24 cellular contexts compared by ENCODE assay signal in genomic region chr9:135456436-135457104, GRCh38. TPM values are rescaled to one million over a fixed set of nuclear protein-coding genes. Genes with fewer than 3 reads are reported as not detected.
DNase-seq lines count a peak whose midpoint lies in the region; ATAC-seq and TF ChIP-seq lines count a peak whose summit lies in the region.
"Had no signal": no experiment of that assay in that cellular context is flagged by ENCODE, and none has a peak within 500 bp of the region (broad histone marks: within the 10 kb centered on the region; RNA-seq: fewer than 3 reads in every experiment).

No MANE protein-coding gene starts in this region.

- peaks cover 23% of the 10 kb centered on the region for H3K4me1 Mint-ChIP-seq in neural progenitor cell
- H3K4me1 Mint-ChIP-seq: activated CD4-positive, alpha-beta T cell treated with anti-CD3 and anti-CD28 coated beads, Interleukin-2, amount 10 ng/mL, durations not matched to agents 24 days and 14 days; CD4-positive, alpha-beta memory T cell had no signal

- H3K4me2 ChIP-seq in HCT116 (ENCODE audit: low read length) (no peak overlapping the region), neural progenitor cell (no peak overlapping the region)
- H3K4me2 ChIP-seq: KMS-11 had no signal

- no peak overlapping the region for H3K4me3 ChIP-seq in HCT116 (replicated peaks in 1 of 2; ENCODE audit: low read depth in 1 of 2, low read length in 2 of 2)
- H3K4me3 ChIP-seq in neural progenitor cell = no peak overlapping the region
- H3K4me3 ChIP-seq: dorsolateral prefrontal cortex, thoracic aorta had no signal

- RAD21 ChIA-PET in HCT116 (lab: Charles Lee; ENCODE audit: low non-redundant PET in 1 of 2, low total read pairs in 2 of 2, uncharacterized antibody in 2 of 2, unreplicated experiment in 2 of 2) = no interaction called here

- no peak overlapping the region for H2AFZ ChIP-seq in HCT116 (ENCODE audit: low read depth, low read length, poor library complexity, severe bottlenecking)
- no peak overlapping the region for H2AFZ ChIP-seq in neural progenitor cell (replicated peaks)

- peaks cover 6% of the 10 kb centered on the region for H3K27me3 Mint-ChIP-seq in neural progenitor cell (ENCODE audit: insufficient read depth, low read depth)

- H3K36me3 Mint-ChIP-seq in neural progenitor cell = peaks cover 3% of the 10 kb centered on the region
- H3K36me3 Mint-ChIP-seq: CD4-positive, alpha-beta memory T cell had no signal

- H3K27me3 ChIP-seq in HCT116 (ENCODE audit: insufficient read depth, low read length) (no peaks in the 10 kb centered on the region), neural progenitor cell (no peaks in the 10 kb centered on the region)
- H3K27me3 ChIP-seq: dorsolateral prefrontal cortex had no signal

- no peaks in the 10 kb centered on the region for H3K9me3 ChIP-seq in HCT116 (ENCODE audit: control insufficient read depth in 1 of 2, insufficient read depth in 1 of 2, low read depth in 1 of 2, low read length in 2 of 2)
- no peaks in the 10 kb centered on the region for H3K9me3 ChIP-seq in neural progenitor cell (ENCODE audit: low read depth)
- H3K9me3 ChIP-seq: thoracic aorta had no signal

- POLR2A ChIA-PET in HCT116 (lab: Charles Lee) = no interaction called here

- H3K79me2 ChIP-seq in HCT116 (ENCODE audit: insufficient read depth, low read length) (no peaks in the 10 kb centered on the region), neural progenitor cell (ENCODE audit: low read depth) (no peaks in the 10 kb centered on the region)

- intact Hi-C loops in HCT116 (cut with micrococcal nuclease) = no loop called here

- no peaks in the 10 kb centered on the region for H3F3A ChIP-seq in neural progenitor cell (ENCODE audit: low read depth)

- no peak overlapping the region for H3K27ac ChIP-seq in HCT116 (ENCODE audit: low read depth, low read length)
- H3K27ac ChIP-seq in VCaP = no peak overlapping the region
- H3K27ac ChIP-seq in neural progenitor cell = no peak overlapping the region
- H3K27ac ChIP-seq: dorsolateral prefrontal cortex, KMS-11, thoracic aorta had no signal

- H3K9me2 ChIP-seq in HCT116 (ENCODE audit: insufficient read depth) = no peaks in the 10 kb centered on the region

- CTCF ChIA-PET in HCT116 (lab: Charles Lee) = no interaction called here

- ATAC-seq in HCT116 (no peak), HG03139 (IDR thresholded peaks at IDR 0.05; ENCODE audit: unreplicated experiment) (no peak), HG02798 (IDR thresholded peaks at IDR 0.05; ENCODE audit: poor library complexity, unreplicated experiment) (no peak)
- ATAC-seq: left lobe of liver; stimulated activated naive CD8-positive, alpha-beta T cell treated with anti-CD3 and anti-CD28 coated beads, Interleukin-15, Interleukin-2, amounts not matched to agents 100 U/mL and 50 U/mL, for 24 hours had no signal

- TF ChIP-seq POLR2A in HCT116 (IDR thresholded peaks at IDR 0.05; ENCODE audit: borderline replicate concordance, extremely low read depth, insufficient read depth, insufficient read length) = no peak

- no peaks in the 10 kb centered on the region for H3K36me3 ChIP-seq in HCT116 (ENCODE audit: control insufficient read depth in 1 of 2, insufficient read depth in 2 of 2, low read length in 2 of 2)
- H3K36me3 ChIP-seq in neural progenitor cell = no peaks in the 10 kb centered on the region
- H3K36me3 ChIP-seq: thoracic aorta had no signal

- peak overlapping the region; percentile 21 for H3K27ac Mint-ChIP-seq in neural progenitor cell
- H3K27ac Mint-ChIP-seq: activated CD4-positive, alpha-beta T cell treated with anti-CD3 and anti-CD28 coated beads, Interleukin-2, amount 10 ng/mL, durations not matched to agents 24 days and 14 days; activated T-cell treated with anti-CD3 and anti-CD28 coated beads, Interleukin-2, amount 50 U/mL, for 24 hours; CD4-positive, alpha-beta memory T cell; T-helper 1 cell treated with Interleukin-12 subunit alpha and Interleukin-12 subunit beta and Interleukin-4 antibody, amounts not matched to agents 30 μg/mL and 1 μg/mL, for 36 hours had no signal

- 0 out of 2 replicates have a peak, but pooled peaks have one; percentile 4 for TF ChIP-seq RAD21 in HCT116 (IDR thresholded peaks at IDR 0.05; ENCODE audit: low read depth)

- H3K9ac ChIP-seq in HCT116 (ENCODE audit: low read length) (no peak overlapping the region), neural progenitor cell (no peak overlapping the region)
- H3K9ac ChIP-seq: KMS-11 had no signal

- no peaks in the 10 kb centered on the region for H4K20me1 ChIP-seq in HCT116 (ENCODE audit: insufficient read depth)
- no peaks in the 10 kb centered on the region for H4K20me1 ChIP-seq in neural progenitor cell (ENCODE audit: low read depth)

- TF ChIP-seq CTCF in HCT116 (IDR thresholded peaks at IDR 0.05 in 2 of 3, conservative IDR thresholded peaks at IDR 0.05 in 1 of 3; ENCODE audit: borderline replicate concordance in 1 of 3, insufficient read depth in 1 of 3, low read depth in 2 of 3, low read length in 2 of 3) (no peak), VCaP (conservative IDR thresholded peaks at IDR 0.05) (peak; percentile 21; the same call in 1 of the 2 replicates), neural progenitor cell (IDR thresholded peaks at IDR 0.05) (no peak)

- no peaks in the 10 kb centered on the region for H3K9me3 Mint-ChIP-seq in neural progenitor cell
- H3K9me3 Mint-ChIP-seq: activated CD4-positive, alpha-beta T cell treated with anti-CD3 and anti-CD28 coated beads, Interleukin-2, amount 10 ng/mL, durations not matched to agents 24 days and 14 days; activated T-cell treated with anti-CD3 and anti-CD28 coated beads, Interleukin-2, amount 50 U/mL, for 24 hours; T-helper 1 cell treated with Interleukin-12 subunit alpha and Interleukin-12 subunit beta and Interleukin-4 antibody, amounts not matched to agents 30 μg/mL and 1 μg/mL, for 36 hours had no signal

- BruUV-seq in HCT116 (replicated peaks; lab: Mats Ljungman, UMichigan) = no TSS peak

- DNase-seq in NCI-H1105 treated with DMSO at 0.1 percent for 48 hours (lab: John Stamatoyannopoulos, UW) = peak; percentile 11
- no peak for DNase-seq in NCI-H1105 (lab: John Stamatoyannopoulos, UW)
- no peak for DNase-seq in HCT116 (ENCODE audit: low read depth, low spot score)
- no peak for DNase-seq in neural progenitor cell (ENCODE audit: low spot score)
- DNase-seq in NOMO-1 treated with DMSO at 0.1 percent for 48 hours (lab: John Stamatoyannopoulos, UW; ENCODE audit: unreplicated experiment) = no peak
- DNase-seq: activated CD4-positive, alpha-beta T cell treated with anti-CD3 and anti-CD28 coated beads, Interleukin-2, amount 10 ng/mL, durations not matched to agents 24 days and 14 days; activated gamma-delta T cell; activated T-cell treated with anti-CD3 and anti-CD28 coated beads, Interleukin-2, amount 50 U/mL, for 24 hours; CD4-positive, alpha-beta memory T cell; central memory CD4-positive, alpha-beta T cell; mesendoderm; NCI-H1436; NCI-H226; NCI-H748 treated with DMSO at 0.1 percent for 48 hours; occipital lobe; stimulated activated naive CD8-positive, alpha-beta T cell treated with anti-CD3 and anti-CD28 coated beads, Interleukin-15, Interleukin-2, amounts not matched to agents 100 U/mL and 50 U/mL, for 24 hours had no signal

- peaks cover 0 to under 1% of the 10 kb centered on the region in 2 experiments; a peak in 1 of 4 replicates for H3K4me1 ChIP-seq in HCT116 (ENCODE audit: control insufficient read depth in 1 of 2, insufficient read depth in 2 of 2, low read length in 2 of 2)
- H3K4me1 ChIP-seq in neural progenitor cell = no peaks in the 10 kb centered on the region

- H3K4me3 Mint-ChIP-seq in neural progenitor cell = no peak overlapping the region
- H3K4me3 Mint-ChIP-seq: activated CD4-positive, alpha-beta T cell treated with anti-CD3 and anti-CD28 coated beads, Interleukin-2, amount 10 ng/mL, durations not matched to agents 24 days and 14 days; activated T-cell treated with anti-CD3 and anti-CD28 coated beads, Interleukin-2, amount 50 U/mL, for 24 hours; CD4-positive, alpha-beta memory T cell; T-helper 1 cell treated with Interleukin-12 subunit alpha and Interleukin-12 subunit beta and Interleukin-4 antibody, amounts not matched to agents 30 μg/mL and 1 μg/mL, for 36 hours had no signal

TF ChIP-seq in HCT116, 20 proteins besides CTCF, POLR2A, EP300 and RAD21 (continues in another document):
- TF ChIP-seq ATF3 (IDR thresholded peaks at IDR 0.05) = no peak
- no peak for TF ChIP-seq SRF (IDR thresholded peaks at IDR 0.05; ENCODE audit: low read depth)
- no peak for TF ChIP-seq POLR2AphosphoS5 (IDR thresholded peaks at IDR 0.05; ENCODE audit: low read depth, low read length)
- no peak for TF ChIP-seq EZH2phosphoT487 (IDR thresholded peaks at IDR 0.05; ENCODE audit: borderline replicate concordance)
- TF ChIP-seq FOSL1 (IDR thresholded peaks at IDR 0.05; ENCODE audit: low read depth) = no peak
- TF ChIP-seq SP1 (IDR thresholded peaks at IDR 0.05; ENCODE audit: low read depth) = no peak
- no peak for TF ChIP-seq JUND (IDR thresholded peaks at IDR 0.05)

RNA-seq across cellular contexts. Expression of gene PPP1R26, which starts 23.0 kb away (rescaled TPM):
- 32.0 TPM for total RNA-seq in HCT116 (2021; ENCODE audit: unreplicated experiment)
- 23.3 and 23.7 TPM in 2 replicates for polyA plus RNA-seq in HCT116 (2012)
- total RNA-seq in neural progenitor cell (ENCODE audit: low replicate concordance) = 23.0 and 48.7 TPM in 2 replicates

RNA-seq across cellular contexts. Expression of gene MRPS2, which starts 43.9 kb away (rescaled TPM):
- total RNA-seq in HCT116 (2021; ENCODE audit: unreplicated experiment) = 85.1 TPM
- 135 and 169 TPM in 2 replicates for polyA plus RNA-seq in HCT116 (2012)
- total RNA-seq in neural progenitor cell (ENCODE audit: low replicate concordance) = 23.4 and 43.4 TPM in 2 replicates
